In genomic region chr11:31949733-31950200, GRCh38 we compare ENCODE assay signal across 8 cellular contexts.
DNase-seq lines count a peak whose midpoint lies in the region; ATAC-seq, FAIRE-seq and TF ChIP-seq lines count a peak whose summit lies in the region.
"Not testable (repeated sequence)": the region's sequence is repeated elsewhere in the genome, so short reads cannot be mapped to it uniquely, and the experiment has no call there.

No MANE protein-coding gene starts in this region.

- not testable (repeated sequence) for H3K27me3 Mint-ChIP-seq in immature natural killer cell (ENCODE audit: low read depth in 3 of 3)

- not testable (repeated sequence) for TF ChIP-seq POLR2A in GM12892 (IDR thresholded peaks at IDR 0.05; ENCODE audit: low read depth, low read length)

- H3K27ac Mint-ChIP-seq in immature natural killer cell, result peak overlapping the region; percentile 1 to 65 (median 48)

- not testable (repeated sequence) for DNase-seq in GM12892 (ENCODE audit: insufficient read length); immature natural killer cell
- DNase-seq in OCI-M1 (lab: John Stamatoyannopoulos, UW), result peak; percentile 2

- H3K4me1 Mint-ChIP-seq in immature natural killer cell, result peaks cover 14 to 18% of the 10 kb centered on the region in 2 donors

- ATAC-seq in GM18907 (IDR thresholded peaks at IDR 0.05; ENCODE audit: unreplicated experiment) (peak; percentile 77), GM19468 (IDR thresholded peaks at IDR 0.05; ENCODE audit: extremely low read depth, unreplicated experiment) (peak; percentile 43), GM21786 (IDR thresholded peaks at IDR 0.05; ENCODE audit: unreplicated experiment) (peak; percentile 64), HG03060 (IDR thresholded peaks at IDR 0.05; ENCODE audit: low read depth, unreplicated experiment) (peak; percentile 54), HG03378 (IDR thresholded peaks at IDR 0.05; ENCODE audit: unreplicated experiment) (peak; percentile 79)

- FAIRE-seq in GM12892 (lab: Jason Lieb, UNC), result peak; percentile 73

- not testable (repeated sequence) for H3K9me3 Mint-ChIP-seq in immature natural killer cell

- H3K4me3 Mint-ChIP-seq in immature natural killer cell, result peak overlapping the region in 2 of 5 donors; percentile 15 to 46

- H3K36me3 Mint-ChIP-seq in immature natural killer cell, result not testable (repeated sequence)
